In genomic region chr19:7415163-7415856, GRCh38 we compare ENCODE assay signal across 1 cellular context.
A peak's percentile ranks its signal among the peaks of the same experiment; 100 is the strongest.
TF ChIP-seq lines count a peak whose summit lies in the region.

No MANE protein-coding gene starts in this region.

TF ChIP-seq in HepG2, 621 proteins besides CTCF, POLR2A, EP300 and RAD21 (continued from another document and continues in another):
- TF ChIP-seq, protein P1, sequence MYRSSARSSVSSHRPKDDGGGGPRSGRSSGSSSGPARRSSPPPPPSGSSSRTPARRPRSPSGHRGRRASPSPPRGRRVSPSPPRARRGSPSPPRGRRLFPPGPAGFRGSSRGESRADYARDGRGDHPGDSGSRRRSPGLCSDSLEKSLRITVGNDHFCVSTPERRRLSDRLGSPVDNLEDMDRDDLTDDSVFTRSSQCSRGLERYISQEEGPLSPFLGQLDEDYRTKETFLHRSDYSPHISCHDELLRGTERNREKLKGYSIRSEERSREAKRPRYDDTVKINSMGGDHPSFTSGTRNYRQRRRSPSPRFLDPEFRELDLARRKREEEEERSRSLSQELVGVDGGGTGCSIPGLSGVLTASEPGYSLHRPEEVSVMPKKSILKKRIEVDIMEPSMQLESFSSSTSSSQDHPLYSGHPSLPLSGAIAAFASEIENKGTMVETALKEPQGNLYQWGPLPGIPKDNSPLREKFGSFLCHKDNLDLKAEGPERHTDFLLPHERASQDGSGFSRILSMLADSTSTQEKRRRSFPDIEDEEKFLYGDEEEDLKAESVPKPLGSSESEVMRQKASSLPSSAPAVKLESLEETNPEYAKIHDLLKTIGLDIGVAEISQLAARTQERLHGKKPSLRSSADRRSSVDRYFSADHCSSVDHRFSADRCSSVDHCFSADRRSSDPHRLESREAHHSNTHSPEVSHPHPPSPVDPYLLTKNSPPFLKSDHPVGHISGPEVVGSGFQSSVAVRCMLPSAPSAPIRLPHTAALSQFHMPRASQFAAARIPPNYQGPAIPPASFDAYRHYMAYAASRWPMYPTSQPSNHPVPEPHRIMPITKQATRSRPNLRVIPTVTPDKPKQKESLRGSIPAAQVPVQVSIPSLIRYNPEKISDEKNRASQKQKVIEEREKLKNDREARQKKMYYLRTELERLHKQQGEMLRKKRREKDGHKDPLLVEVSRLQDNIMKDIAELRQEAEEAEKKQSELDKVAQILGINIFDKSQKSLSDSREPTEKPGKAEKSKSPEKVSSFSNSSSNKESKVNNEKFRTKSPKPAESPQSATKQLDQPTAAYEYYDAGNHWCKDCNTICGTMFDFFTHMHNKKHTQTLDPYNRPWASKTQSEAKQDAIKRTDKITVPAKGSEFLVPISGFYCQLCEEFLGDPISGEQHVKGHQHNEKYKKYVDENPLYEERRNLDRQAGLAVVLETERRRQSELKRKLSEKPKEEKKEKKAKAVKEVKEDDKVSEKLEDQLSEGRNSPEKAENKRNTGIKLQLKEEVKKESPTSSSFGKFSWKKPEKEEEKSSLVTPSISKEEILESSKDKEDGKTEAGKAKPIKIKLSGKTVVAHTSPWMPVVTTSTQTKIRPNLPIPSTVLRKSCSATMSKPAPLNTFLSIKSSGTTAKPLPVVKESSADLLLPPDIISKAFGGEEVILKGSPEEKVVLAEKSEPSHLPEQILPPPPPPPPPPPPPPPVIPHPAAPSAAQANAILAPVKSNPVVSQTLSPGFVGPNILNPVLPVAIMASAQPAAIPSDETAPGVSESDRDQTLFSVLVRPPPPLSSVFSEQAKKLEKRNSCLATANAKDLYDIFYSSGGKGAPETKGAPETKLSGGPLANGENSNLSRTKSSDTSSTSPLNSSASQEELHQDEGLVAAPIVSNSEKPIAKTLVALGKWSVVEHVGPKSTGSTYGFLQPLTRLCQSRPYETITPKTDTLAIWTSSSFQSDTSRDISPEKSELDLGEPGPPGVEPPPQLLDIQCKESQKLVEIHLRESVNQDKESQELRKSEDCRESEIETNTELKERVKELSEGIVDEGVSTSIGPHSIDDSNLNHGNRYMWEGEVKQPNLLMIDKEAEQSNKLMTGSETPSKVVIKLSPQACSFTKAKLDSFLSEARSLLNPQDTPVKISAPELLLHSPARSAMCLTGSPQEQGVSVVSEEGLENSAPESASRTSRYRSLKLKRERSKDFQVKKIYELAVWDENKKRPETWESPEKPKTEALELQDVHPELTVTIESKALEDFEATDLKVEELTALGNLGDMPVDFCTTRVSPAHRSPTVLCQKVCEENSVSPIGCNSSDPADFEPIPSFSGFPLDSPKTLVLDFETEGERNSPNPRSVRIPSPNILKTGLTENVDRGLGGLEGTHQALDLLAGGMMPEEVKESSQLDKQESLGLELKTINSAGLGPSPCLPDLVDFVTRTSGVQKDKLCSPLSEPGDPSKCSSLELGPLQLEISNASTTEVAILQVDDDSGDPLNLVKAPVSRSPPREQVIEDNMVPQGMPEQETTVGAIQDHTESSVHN (CRISPR knock-in tag; IDR thresholded peaks at IDR 0.05) = no peak
- TF ChIP-seq PCBP1 (IDR thresholded peaks at IDR 0.05; ENCODE audit: borderline replicate concordance, low read depth, low read length) = no peak
- no peak for TF ChIP-seq SIN3B (IDR thresholded peaks at IDR 0.05; ENCODE audit: low read length)
- TF ChIP-seq ZSCAN9 (CRISPR knock-in tag; IDR thresholded peaks at IDR 0.05; ENCODE audit: borderline replicate concordance) = peak; percentile 59; the same call in 1 of the 2 replicates
- TF ChIP-seq ZBTB21 (CRISPR knock-in tag; IDR thresholded peaks at IDR 0.05) = no peak
- no peak for TF ChIP-seq CHCHD3 (CRISPR knock-in tag; IDR thresholded peaks at IDR 0.05)
- no peak for TF ChIP-seq PRMT3 (CRISPR knock-in tag; IDR thresholded peaks at IDR 0.05; ENCODE audit: borderline replicate concordance, low read depth)
- no peak for TF ChIP-seq UBTF (CRISPR knock-in tag; IDR thresholded peaks at IDR 0.05)
- TF ChIP-seq ZNF674 (CRISPR knock-in tag; IDR thresholded peaks at IDR 0.05; ENCODE audit: low read depth) = no peak
- no peak for TF ChIP-seq MAZ (IDR thresholded peaks at IDR 0.05; ENCODE audit: borderline replicate concordance, low read depth, low read length)
- no peak; the same call in 1 of the 2 replicates for TF ChIP-seq MAZ (CRISPR knock-in tag; IDR thresholded peaks at IDR 0.05; ENCODE audit: low read depth)
- TF ChIP-seq GFI1 (CRISPR knock-in tag; IDR thresholded peaks at IDR 0.05; ENCODE audit: borderline replicate concordance) = no peak
- TF ChIP-seq, protein P2, sequence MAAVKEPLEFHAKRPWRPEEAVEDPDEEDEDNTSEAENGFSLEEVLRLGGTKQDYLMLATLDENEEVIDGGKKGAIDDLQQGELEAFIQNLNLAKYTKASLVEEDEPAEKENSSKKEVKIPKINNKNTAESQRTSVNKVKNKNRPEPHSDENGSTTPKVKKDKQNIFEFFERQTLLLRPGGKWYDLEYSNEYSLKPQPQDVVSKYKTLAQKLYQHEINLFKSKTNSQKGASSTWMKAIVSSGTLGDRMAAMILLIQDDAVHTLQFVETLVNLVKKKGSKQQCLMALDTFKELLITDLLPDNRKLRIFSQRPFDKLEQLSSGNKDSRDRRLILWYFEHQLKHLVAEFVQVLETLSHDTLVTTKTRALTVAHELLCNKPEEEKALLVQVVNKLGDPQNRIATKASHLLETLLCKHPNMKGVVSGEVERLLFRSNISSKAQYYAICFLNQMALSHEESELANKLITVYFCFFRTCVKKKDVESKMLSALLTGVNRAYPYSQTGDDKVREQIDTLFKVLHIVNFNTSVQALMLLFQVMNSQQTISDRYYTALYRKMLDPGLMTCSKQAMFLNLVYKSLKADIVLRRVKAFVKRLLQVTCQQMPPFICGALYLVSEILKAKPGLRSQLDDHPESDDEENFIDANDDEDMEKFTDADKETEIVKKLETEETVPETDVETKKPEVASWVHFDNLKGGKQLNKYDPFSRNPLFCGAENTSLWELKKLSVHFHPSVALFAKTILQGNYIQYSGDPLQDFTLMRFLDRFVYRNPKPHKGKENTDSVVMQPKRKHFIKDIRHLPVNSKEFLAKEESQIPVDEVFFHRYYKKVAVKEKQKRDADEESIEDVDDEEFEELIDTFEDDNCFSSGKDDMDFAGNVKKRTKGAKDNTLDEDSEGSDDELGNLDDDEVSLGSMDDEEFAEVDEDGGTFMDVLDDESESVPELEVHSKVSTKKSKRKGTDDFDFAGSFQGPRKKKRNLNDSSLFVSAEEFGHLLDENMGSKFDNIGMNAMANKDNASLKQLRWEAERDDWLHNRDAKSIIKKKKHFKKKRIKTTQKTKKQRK (IDR thresholded peaks at IDR 0.05; ENCODE audit: low read length) = no peak
- TF ChIP-seq, protein P3, sequence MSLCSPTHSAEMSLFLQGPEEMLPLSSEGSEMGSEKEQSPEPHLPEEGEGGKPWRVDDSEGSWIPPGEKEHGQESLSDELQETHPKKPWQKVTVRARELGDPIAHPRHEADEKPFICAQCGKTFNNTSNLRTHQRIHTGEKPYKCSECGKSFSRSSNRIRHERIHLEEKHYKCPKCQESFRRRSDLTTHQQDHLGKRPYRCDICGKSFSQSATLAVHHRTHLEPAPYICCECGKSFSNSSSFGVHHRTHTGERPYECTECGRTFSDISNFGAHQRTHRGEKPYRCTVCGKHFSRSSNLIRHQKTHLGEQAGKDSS (CRISPR knock-in tag; IDR thresholded peaks at IDR 0.05; ENCODE audit: borderline replicate concordance, low read depth) = no peak; the same call in 1 of the 2 replicates
- no peak for TF ChIP-seq CBFB (CRISPR knock-in tag; IDR thresholded peaks at IDR 0.05)
- no peak for TF ChIP-seq RFX3 (CRISPR knock-in tag; IDR thresholded peaks at IDR 0.05)
- TF ChIP-seq, protein P4, sequence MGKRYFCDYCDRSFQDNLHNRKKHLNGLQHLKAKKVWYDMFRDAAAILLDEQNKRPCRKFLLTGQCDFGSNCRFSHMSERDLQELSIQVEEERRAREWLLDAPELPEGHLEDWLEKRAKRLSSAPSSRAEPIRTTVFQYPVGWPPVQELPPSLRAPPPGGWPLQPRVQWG (CRISPR knock-in tag; IDR thresholded peaks at IDR 0.05; ENCODE audit: borderline replicate concordance, low read depth) = no peak
- 0 out of 2 replicates have a peak, but pooled peaks have one; percentile 28 for TF ChIP-seq DMAP1 (CRISPR knock-in tag; IDR thresholded peaks at IDR 0.05)
- TF ChIP-seq, protein P5, sequence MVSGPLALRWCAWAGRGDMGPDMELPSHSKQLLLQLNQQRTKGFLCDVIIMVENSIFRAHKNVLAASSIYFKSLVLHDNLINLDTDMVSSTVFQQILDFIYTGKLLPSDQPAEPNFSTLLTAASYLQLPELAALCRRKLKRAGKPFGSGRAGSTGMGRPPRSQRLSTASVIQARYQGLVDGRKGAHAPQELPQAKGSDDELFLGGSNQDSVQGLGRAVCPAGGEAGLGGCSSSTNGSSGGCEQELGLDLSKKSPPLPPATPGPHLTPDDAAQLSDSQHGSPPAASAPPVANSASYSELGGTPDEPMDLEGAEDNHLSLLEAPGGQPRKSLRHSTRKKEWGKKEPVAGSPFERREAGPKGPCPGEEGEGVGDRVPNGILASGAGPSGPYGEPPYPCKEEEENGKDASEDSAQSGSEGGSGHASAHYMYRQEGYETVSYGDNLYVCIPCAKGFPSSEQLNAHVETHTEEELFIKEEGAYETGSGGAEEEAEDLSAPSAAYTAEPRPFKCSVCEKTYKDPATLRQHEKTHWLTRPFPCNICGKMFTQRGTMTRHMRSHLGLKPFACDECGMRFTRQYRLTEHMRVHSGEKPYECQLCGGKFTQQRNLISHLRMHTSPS (CRISPR knock-in tag; IDR thresholded peaks at IDR 0.05; ENCODE audit: low read depth) = no peak; the same call in 1 of the 2 replicates
- TF ChIP-seq FOXM1 (CRISPR knock-in tag; IDR thresholded peaks at IDR 0.05) = no peak
- TF ChIP-seq SP2 (CRISPR knock-in tag; IDR thresholded peaks at IDR 0.05) = no peak
- TF ChIP-seq, protein P6, sequence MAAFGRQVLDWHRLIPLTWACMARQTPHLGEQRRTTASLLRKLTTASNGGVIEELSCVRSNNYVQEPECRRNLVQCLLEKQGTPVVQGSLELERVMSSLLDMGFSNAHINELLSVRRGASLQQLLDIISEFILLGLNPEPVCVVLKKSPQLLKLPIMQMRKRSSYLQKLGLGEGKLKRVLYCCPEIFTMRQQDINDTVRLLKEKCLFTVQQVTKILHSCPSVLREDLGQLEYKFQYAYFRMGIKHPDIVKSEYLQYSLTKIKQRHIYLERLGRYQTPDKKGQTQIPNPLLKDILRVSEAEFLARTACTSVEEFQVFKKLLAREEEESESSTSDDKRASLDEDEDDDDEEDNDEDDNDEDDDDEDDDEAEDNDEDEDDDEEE (CRISPR knock-in tag; IDR thresholded peaks at IDR 0.05) = no peak
- no peak for TF ChIP-seq REPIN1 (CRISPR knock-in tag; IDR thresholded peaks at IDR 0.05; ENCODE audit: borderline replicate concordance, low read depth)
- no peak for TF ChIP-seq SMARCC2 (IDR thresholded peaks at IDR 0.05)
- no peak for TF ChIP-seq GMEB2 (CRISPR knock-in tag; IDR thresholded peaks at IDR 0.05; ENCODE audit: low read depth)
- TF ChIP-seq SMYD3 (CRISPR knock-in tag; IDR thresholded peaks at IDR 0.05) = no peak
- no peak for TF ChIP-seq FIP1L1 (IDR thresholded peaks at IDR 0.05; ENCODE audit: borderline replicate concordance, insufficient read depth, low read depth, low read length)
- TF ChIP-seq ZNF317 (CRISPR knock-in tag; IDR thresholded peaks at IDR 0.05) = no peak
- TF ChIP-seq CSRNP2 (CRISPR knock-in tag; conservative IDR thresholded peaks at IDR 0.05; ENCODE audit: low read depth) = no peak
- TF ChIP-seq PLSCR1 (CRISPR knock-in tag; IDR thresholded peaks at IDR 0.05; ENCODE audit: borderline replicate concordance) = no peak
- no peak for TF ChIP-seq ZNF564 (CRISPR knock-in tag; IDR thresholded peaks at IDR 0.05)
- TF ChIP-seq REL (CRISPR knock-in tag; conservative IDR thresholded peaks at IDR 0.05) = no peak
- TF ChIP-seq KDM2A (CRISPR knock-in tag; IDR thresholded peaks at IDR 0.05; ENCODE audit: borderline replicate concordance, low read depth) = no peak; the same call in 1 of the 2 replicates
- TF ChIP-seq KDM3A (CRISPR knock-in tag; IDR thresholded peaks at IDR 0.05; ENCODE audit: low read depth) = no peak; the same call in 1 of the 2 replicates
- no peak for TF ChIP-seq ZNF678 (CRISPR knock-in tag; IDR thresholded peaks at IDR 0.05)
